10 cellular contexts compared by ENCODE assay signal in genomic region chr1:244349103-244349531, GRCh38.
DNase-seq lines count a peak whose midpoint lies in the region; ATAC-seq and TF ChIP-seq lines count a peak whose summit lies in the region.
"Had no signal": no experiment of that assay in that cellular context is flagged by ENCODE, and none has a peak within 500 bp of the region (broad histone marks: within the 10 kb centered on the region; RNA-seq: fewer than 3 reads in every experiment).

No MANE protein-coding gene starts in this region.

- no peaks in the 10 kb centered on the region for H3K9me3 Mint-ChIP-seq in CD4-positive, alpha-beta memory T cell

- H3K9me3 ChIP-seq in PC-3 (ENCODE audit: low read length) (no peaks in the 10 kb centered on the region), esophagus squamous epithelium (no peaks in the 10 kb centered on the region), psoas muscle (no peaks in the 10 kb centered on the region)
- no peaks in the 10 kb centered on the region for H3K9me3 ChIP-seq in CD4-positive, alpha-beta memory T cell (ENCODE audit: control insufficient read depth in 1 of 2, low read length in 2 of 2)
- H3K9me3 ChIP-seq: lower lobe of right lung had no signal

- H3K4me3 ChIP-seq in BJ (ENCODE audit: low read depth, low read length) (no peak overlapping the region), PC-3 (ENCODE audit: low read length) (no peak overlapping the region), esophagus squamous epithelium (no peak overlapping the region), psoas muscle (no peak overlapping the region)
- H3K4me3 ChIP-seq in CD4-positive, alpha-beta memory T cell (ENCODE audit: low read length in 2 of 2): no peak overlapping the region
- H3K4me3 ChIP-seq: lower lobe of right lung had no signal

- H3K4me2 ChIP-seq in PC-3 (ENCODE audit: low read length): peak overlapping the region; percentile 41

- DNase-seq in BJ (ENCODE audit: low read depth) (peak; percentile 56), PC-3 (peak; percentile 84), esophagus squamous epithelium (lab: John Stamatoyannopoulos, UW) (no peak), psoas muscle (peak in 1 of 2 donors; percentile 19), DMS 273 treated with DMSO at 0.1 percent for 48 hours (lab: John Stamatoyannopoulos, UW) (no peak)
- DNase-seq in activated CD4-positive, CD25-positive, alpha-beta regulatory T cell treated with anti-CD3 and anti-CD28 coated beads, Interleukin-2, amount 50 U/mL, for 72 hours: no peak
- DNase-seq in activated naive CD4-positive, alpha-beta T cell treated with anti-CD3 and anti-CD28 coated beads, Interleukin-2, amount 50 U/mL, for 16 hours: no peak
- no peak for DNase-seq in CD4-positive, alpha-beta memory T cell
- DNase-seq: activated CD4-positive, alpha-beta T cell treated with anti-CD3 and anti-CD28 coated beads for 36 hours; lower lobe of right lung had no signal

- peak overlapping the region in 1 of 7 donors; percentile 19 for H3K27ac Mint-ChIP-seq in CD4-positive, alpha-beta memory T cell
- H3K27ac Mint-ChIP-seq: activated CD4-positive, alpha-beta T cell treated with anti-CD3 and anti-CD28 coated beads for 36 hours had no signal

- CTCF ChIA-PET in BJ (lab: Yijun Ruan, JAX) (interaction anchor here (0.6 kb wide), 1 partner anchor 11 kb away, joined by 3 read pairs; no protein-coding TSS in a partner anchor), PC-3 (lab: Charles Lee) (no interaction called here)
- CTCF ChIA-PET in CD4-positive, alpha-beta memory T cell (lab: Charles Lee; ENCODE audit: partially characterized antibody): no interaction called here

- ATAC-seq in PC-3 (peak; percentile 32), psoas muscle (peak; percentile 34 to 75 (median 54))

- H3K27me3 Mint-ChIP-seq in CD4-positive, alpha-beta memory T cell: peaks cover 1 to 2% of the 10 kb centered on the region in 2 donors
- H3K27me3 Mint-ChIP-seq: activated CD4-positive, alpha-beta T cell treated with anti-CD3 and anti-CD28 coated beads for 36 hours had no signal

- TF ChIP-seq CTCF in BJ (IDR thresholded peaks at IDR 0.05; ENCODE audit: insufficient read depth, low read depth, low read length) (no peak), PC-3 (conservative IDR thresholded peaks at IDR 0.05; ENCODE audit: low read depth, low read length) (no peak), esophagus squamous epithelium (IDR thresholded peaks at IDR 0.05) (no peak), psoas muscle (IDR thresholded peaks at IDR 0.05) (no peak)

- no peaks in the 10 kb centered on the region for H4K20me1 ChIP-seq in PC-3 (ENCODE audit: low read length)

- H3K9ac ChIP-seq in PC-3 (ENCODE audit: low read length): peak overlapping the region; percentile 46; the same call in 1 of the 2 replicates

- H2AFZ ChIP-seq in PC-3 (ENCODE audit: low read length): peak overlapping the region; percentile 56

- H3K4me3 Mint-ChIP-seq in CD4-positive, alpha-beta memory T cell: peak overlapping the region in 1 of 8 donors; percentile 33
- H3K4me3 Mint-ChIP-seq: activated CD4-positive, alpha-beta T cell treated with anti-CD3 and anti-CD28 coated beads for 36 hours had no signal

- H3K9me2 ChIP-seq in PC-3 (replicated peaks; ENCODE audit: low read length): no peaks in the 10 kb centered on the region

- intact Hi-C loops in PC-3 (cut with micrococcal nuclease): loop anchor here (5.0 kb wide), 1 partner anchor 88 kb away; no protein-coding TSS in a partner anchor
- intact Hi-C loops in esophagus squamous epithelium (cut with DNase I): no loop called here
- intact Hi-C loops in psoas muscle (cut with DNase I): no loop called here
- intact Hi-C loops in CD4-positive, alpha-beta memory T cell (cut with micrococcal nuclease): no loop called here

- 32 to 51% methylated on average over 8 of the region's 8 CpGs for WGBS in esophagus squamous epithelium, 2 donors
- WGBS in psoas muscle, 3 donors: 20 to 34% (median 21%) methylated on average over 8 of the region's 8 CpGs

- H3F3A ChIP-seq in PC-3 (ENCODE audit: low read length, unreplicated experiment): peaks cover 7% of the 10 kb centered on the region

- no peaks in the 10 kb centered on the region for H3K79me2 ChIP-seq in PC-3 (ENCODE audit: low read length)

- peaks cover 48% of the 10 kb centered on the region for H3K4me1 ChIP-seq in PC-3 (ENCODE audit: insufficient read depth, low read length)
- H3K4me1 ChIP-seq in esophagus squamous epithelium: peaks cover 20 to 44% (median 21%) of the 10 kb centered on the region in 3 donors
- H3K4me1 ChIP-seq in psoas muscle: no peaks in the 10 kb centered on the region
- no peaks in the 10 kb centered on the region for H3K4me1 ChIP-seq in CD4-positive, alpha-beta memory T cell (ENCODE audit: insufficient read depth, low read length)

- peak overlapping the region; percentile 70 for H3K27ac ChIP-seq in PC-3 (ENCODE audit: low read length)
- H3K27ac ChIP-seq in esophagus squamous epithelium: peak overlapping the region; percentile 37 to 67 (median 54)
- H3K27ac ChIP-seq in psoas muscle: no peak overlapping the region
- H3K27ac ChIP-seq in CD4-positive, alpha-beta memory T cell (ENCODE audit: low read depth, low read length): no peak overlapping the region
- H3K27ac ChIP-seq: lower lobe of right lung had no signal

- H3K36me3 ChIP-seq in BJ (ENCODE audit: control insufficient read depth, insufficient read depth, low read length): no peaks in the 10 kb centered on the region
- H3K36me3 ChIP-seq in PC-3 (ENCODE audit: low read depth, low read length): no peaks in the 10 kb centered on the region
- no peaks in the 10 kb centered on the region for H3K36me3 ChIP-seq in esophagus squamous epithelium
- no peaks in the 10 kb centered on the region for H3K36me3 ChIP-seq in psoas muscle (ENCODE audit: insufficient read depth in 1 of 2, low read depth in 1 of 2)
- no peaks in the 10 kb centered on the region for H3K36me3 ChIP-seq in CD4-positive, alpha-beta memory T cell (ENCODE audit: insufficient read depth, low read length)
- H3K36me3 ChIP-seq: lower lobe of right lung had no signal

- TF ChIP-seq POLR2A in esophagus squamous epithelium (IDR thresholded peaks at IDR 0.05): no peak

- H3K4me1 Mint-ChIP-seq in CD4-positive, alpha-beta memory T cell: peaks cover 3 to 17% (median 14%) of the 10 kb centered on the region in 4 donors

- BruUV-seq in PC-3 (replicated peaks; lab: Mats Ljungman, UMichigan): no TSS peak

- POLR2A ChIA-PET in BJ (lab: Charles Lee) (no interaction called here), PC-3 (lab: Charles Lee; ENCODE audit: unreplicated experiment) (interaction anchor here (0.6 kb wide), 1 partner anchor 71 kb away, joined by 3 read pairs; no protein-coding TSS in a partner anchor)
- POLR2A ChIA-PET in CD4-positive, alpha-beta memory T cell (lab: Charles Lee; ENCODE audit: partially characterized antibody): no interaction called here

- H3K27me3 ChIP-seq in BJ (ENCODE audit: control insufficient read depth, insufficient read depth, low read length) (no peaks in the 10 kb centered on the region), PC-3 (ENCODE audit: low read length) (no peaks in the 10 kb centered on the region), esophagus squamous epithelium (no peaks in the 10 kb centered on the region), psoas muscle (ENCODE audit: insufficient read depth in 3 of 3, low read length in 2 of 3) (no peaks in the 10 kb centered on the region)
- H3K27me3 ChIP-seq in CD4-positive, alpha-beta memory T cell (ENCODE audit: insufficient read depth, low read length): no peaks in the 10 kb centered on the region

- H3K36me3 Mint-ChIP-seq in CD4-positive, alpha-beta memory T cell: no peaks in the 10 kb centered on the region

Comparison
In these comparisons a context has a peak if more than half of its experiments do, and no peak if none do; other contexts are left out.
1. DNase-seq: peak in BJ (single experiment) and PC-3 (single experiment); none in esophagus squamous epithelium (single experiment), DMS 273 treated with DMSO at 0.1 percent for 48 hours (single experiment), activated CD4-positive, CD25-positive, alpha-beta regulatory T cell treated with anti-CD3 and anti-CD28 coated beads, Interleukin-2, amount 50 U/mL, for 72 hours (single experiment), activated naive CD4-positive, alpha-beta T cell treated with anti-CD3 and anti-CD28 coated beads, Interleukin-2, amount 50 U/mL, for 16 hours (single experiment) and CD4-positive, alpha-beta memory T cell (0 of 5).
2. H3K27ac ChIP-seq: peak in PC-3 (single experiment) and esophagus squamous epithelium (4 of 4); none in psoas muscle (single experiment) and CD4-positive, alpha-beta memory T cell (single experiment).